Comparison of ENCODE assay signal across 8 cellular contexts in the genomic region with DNA sequence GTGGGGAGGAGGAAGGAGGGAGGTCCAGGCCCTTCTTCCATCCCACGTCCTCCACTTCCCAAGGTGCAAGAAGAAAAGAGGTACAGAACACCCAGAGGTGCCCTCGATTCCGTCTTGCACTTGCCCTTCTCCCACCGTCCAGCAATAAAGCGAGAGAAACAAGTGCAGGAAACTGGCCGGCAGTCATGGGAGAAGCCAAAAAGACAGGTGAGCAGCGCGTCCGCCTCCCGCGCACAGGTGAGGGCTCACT. TPM values are rescaled to one million over a fixed set of nuclear protein-coding genes. Genes with fewer than 3 reads are reported as not detected.
A peak's percentile ranks its signal among the peaks of the same experiment; 100 is the strongest.
DNase-seq lines count a peak whose midpoint lies in the region; ATAC-seq and TF ChIP-seq lines count a peak whose summit lies in the region.

No MANE protein-coding gene starts in this region.

- peaks cover 7 to 36% (median 25%) of the 10 kb centered on the region in 11 experiments; a peak in 18 of 22 replicates for H3K36me3 ChIP-seq in BLaER1 treated with 17β-estradiol and CSF1 and Interleukin-3, amounts not matched to agents 10 nM and 100 nM
- no peaks in the 10 kb centered on the region for H3K36me3 ChIP-seq in body of pancreas (replicated peaks in 1 of 2; ENCODE audit: insufficient read depth in 1 of 2, low read depth in 2 of 2)

- DNase-seq in body of pancreas (no peak), left colon (no peak), A172 (ENCODE audit: low spot score) (no peak)

- H3K4me1 ChIP-seq in BLaER1 treated with 17β-estradiol and CSF1 and Interleukin-3, amounts not matched to agents 10 nM and 100 nM: peaks cover 26 to 88% (median 47%) of the 10 kb centered on the region in 10 experiments
- H3K4me1 ChIP-seq in body of pancreas (peaks cover 27% of the 10 kb centered on the region), mononuclear cell (ENCODE audit: insufficient read depth, low read length) (peaks cover 54% of the 10 kb centered on the region)

- peak overlapping the region; percentile 81 to 98 (median 89) for H3K4me3 ChIP-seq in BLaER1 treated with 17β-estradiol and CSF1 and Interleukin-3, amounts not matched to agents 10 nM and 100 nM
- H3K4me3 ChIP-seq in body of pancreas: peak overlapping the region in 1 of 2 donors; percentile 41
- H3K4me3 ChIP-seq in mononuclear cell (ENCODE audit: low read length): peak overlapping the region; percentile 78

- no peaks in the 10 kb centered on the region for H3K9me3 ChIP-seq in BLaER1 treated with 17β-estradiol and CSF1 and Interleukin-3, amounts not matched to agents 10 nM and 100 nM (replicated peaks in 1 of 11)
- peaks cover 0 to 4% (median 0%) of the 10 kb centered on the region in 3 donors for H3K9me3 ChIP-seq in body of pancreas
- no peaks in the 10 kb centered on the region for H3K9me3 ChIP-seq in mononuclear cell (ENCODE audit: low read depth, low read length)

- peak overlapping the region; percentile 84 to 95 (median 90) for H3K9ac ChIP-seq in BLaER1 treated with 17β-estradiol and CSF1 and Interleukin-3, amounts not matched to agents 10 nM and 100 nM

- WGBS in body of pancreas, 2 donors: 0% methylated on average over 10 to 11 of the region's 11 CpGs

- intact Hi-C loops in body of pancreas (cut with DNase I) (no loop called here), left colon (cut with DNase I, micrococcal nuclease) (no loop called here)

- TF ChIP-seq CTCF in body of pancreas (IDR thresholded peaks at IDR 0.05): peak in 1 of 7 experiments; percentile 22

- peaks cover 0 to 31% (median 5%) of the 10 kb centered on the region in 11 experiments; a peak in 9 of 22 replicates for H4K20me1 ChIP-seq in BLaER1 treated with 17β-estradiol and CSF1 and Interleukin-3, amounts not matched to agents 10 nM and 100 nM

- H3K4me2 ChIP-seq in BLaER1 treated with 17β-estradiol and CSF1 and Interleukin-3, amounts not matched to agents 10 nM and 100 nM: peak overlapping the region; percentile 87 to 99 (median 95)

- H3K27ac ChIP-seq in BLaER1 treated with 17β-estradiol and CSF1 and Interleukin-3, amounts not matched to agents 10 nM and 100 nM: peak overlapping the region; percentile 70 to 95 (median 90)
- H3K27ac ChIP-seq in body of pancreas: peak overlapping the region; percentile 71 to 92 (median 84)

- TF ChIP-seq POLR2A in body of pancreas (IDR thresholded peaks at IDR 0.05): peak in 2 of 3 donors; percentile 74 to 79

- ATAC-seq in HG02973 (IDR thresholded peaks at IDR 0.05; ENCODE audit: unreplicated experiment): peak; percentile 1
- no peak for ATAC-seq in body of pancreas
- ATAC-seq in left colon: no peak
- ATAC-seq in HG02642 (IDR thresholded peaks at IDR 0.05; ENCODE audit: poor library complexity, unreplicated experiment): no peak
- ATAC-seq in HG02588 (IDR thresholded peaks at IDR 0.05; ENCODE audit: unreplicated experiment): no peak

- H3K27me3 ChIP-seq in BLaER1 treated with 17β-estradiol and CSF1 and Interleukin-3, amounts not matched to agents 10 nM and 100 nM: no peaks in the 10 kb centered on the region
- H3K27me3 ChIP-seq in body of pancreas: no peaks in the 10 kb centered on the region
- H3K27me3 ChIP-seq in mononuclear cell (ENCODE audit: insufficient read depth, low read length): no peaks in the 10 kb centered on the region

RNA-seq across cellular contexts. Expression of a gene that starts 1.3 kb away (rescaled TPM):
- total RNA-seq in body of pancreas: 1 to 10 TPM in 1 of 2 donors, under 1 TPM in 1; 0.66 to 4.2 TPM
- 0.10 TPM for total RNA-seq in mononuclear cell
- 1 to 10 TPM; 2.1 to 2.2 TPM for total RNA-seq in left colon
- total RNA-seq in A172 (2014; rRNA removed; shearing (Covaris generic)): not detected in 2 replicates

RNA-seq across cellular contexts. Expression of a gene that starts 17.7 kb away (rescaled TPM):
- total RNA-seq in body of pancreas (10 to 100 TPM; 30.3 to 35.5 TPM), mononuclear cell (16.0 TPM), left colon (10 to 100 TPM; 25.4 to 27.8 TPM)
- 121 and 123 TPM in 2 replicates for total RNA-seq in A172 (2014; rRNA removed; shearing (Covaris generic))

RNA-seq across cellular contexts. Expression of a gene that starts 29.4 kb away (rescaled TPM):
- total RNA-seq in body of pancreas (10 to 100 TPM; 12.7 to 38.6 TPM), mononuclear cell (4.7 TPM), left colon (10 to 100 TPM; 22.5 to 27.8 TPM)
- total RNA-seq in A172 (2014; rRNA removed; shearing (Covaris generic)): 14.6 and 20.0 TPM in 2 replicates

RNA-seq across cellular contexts. Expression of a gene that starts 31.5 kb away (rescaled TPM):
- total RNA-seq in body of pancreas: 1 to 10 TPM; 2.6 to 5.3 TPM
- total RNA-seq in mononuclear cell: 4.1 TPM
- 10 to 100 TPM in 1 of 2 donors, 1 to 10 TPM in 1; 4.1 to 26.1 TPM for total RNA-seq in left colon
- 0.07 TPM in 1 of 2 replicates, not detected in the other for total RNA-seq in A172 (2014; rRNA removed; shearing (Covaris generic))

RNA-seq across cellular contexts. Expression of a gene that starts 52.5 kb away (rescaled TPM):
- total RNA-seq in body of pancreas (10 to 100 TPM; 35.5 to 55.0 TPM), mononuclear cell (52.6 TPM), left colon (10 to 100 TPM; 78.8 to 79.6 TPM)
- total RNA-seq in A172 (2014; rRNA removed; shearing (Covaris generic)): 163 and 193 TPM in 2 replicates
